In genomic region chr1:219549215-219549614, GRCh38 we compare ENCODE assay signal across 26 cellular contexts.
"Had no signal": no experiment of that assay in that cellular context is flagged by ENCODE, and none has a peak within 500 bp of the region (broad histone marks: within the 10 kb centered on the region; RNA-seq: fewer than 3 reads in every experiment).

No MANE protein-coding gene starts in this region.

- H3K27me3 ChIP-seq: colonic mucosa, gastrocnemius medialis, pancreas, suprapubic skin, tibial artery had no signal

- H3K9me3 ChIP-seq: colonic mucosa, gastrocnemius medialis, pancreas, prostate gland, suprapubic skin, tibial artery had no signal

- DNase-seq: activated CD4-positive, alpha-beta memory T cell treated with anti-CD3 and anti-CD28 coated beads, Interleukin-2, amount 10 ng/mL, durations not matched to agents 7 days and 5 days; activated CD4-positive, alpha-beta T cell treated with anti-CD3 and anti-CD28 coated beads, Interleukin-2, amount 10 ng/mL, durations not matched to agents 24 days and 14 days; activated CD4-positive, CD25-positive, alpha-beta regulatory T cell treated with anti-CD3 and anti-CD28 coated beads, Interleukin-2, amount 50 U/mL, for 72 hours; activated T-cell treated with anti-CD3 and anti-CD28 coated beads, Interleukin-2, amount 50 U/mL, for 48 hours; anterior cingulate cortex; colonic mucosa; effector memory CD4-positive, alpha-beta T cell; gastrocnemius medialis; hippocampal formation; kidney; left colon; naive B cell; nephron progenitor cell; pancreas; stimulated activated CD4-positive, alpha-beta T cell treated with anti-CD3 and anti-CD28 coated beads, Interleukin-15, amount 100 ng/mL, for 24 hours; stimulated activated CD4-positive, alpha-beta T cell treated with anti-CD3 and anti-CD28 coated beads, Interleukin-2, amount 100 ng/mL, for 24 hours; stimulated activated naive CD4-positive, alpha-beta T cell; SW 1271; T-helper 9 cell; tibial artery had no signal

- H3K36me3 ChIP-seq: colonic mucosa, gastrocnemius medialis, pancreas, prostate gland, suprapubic skin, tibial artery had no signal

- H3K27ac ChIP-seq: colonic mucosa, gastrocnemius medialis, pancreas, suprapubic skin, tibial artery had no signal

- H3K4me3 ChIP-seq: colonic mucosa, gastrocnemius medialis, pancreas, prostate gland, suprapubic skin, tibial artery had no signal

- H3K9me3 Mint-ChIP-seq: activated CD4-positive, alpha-beta memory T cell treated with anti-CD3 and anti-CD28 coated beads, Interleukin-2, amount 10 ng/mL, durations not matched to agents 7 days and 5 days; activated T-helper 2 cell treated with anti-CD3 and anti-CD28 coated beads, Interferon-gamma antibody, Interleukin-2, Interleukin-4, amounts not matched to agents 10 μg/mL and 5 μg/mL and 100 μg/mL, durations not matched to agents 14 hours and 24 hours and 36 hours; T-helper 1 cell treated with Interleukin-12 subunit alpha and Interleukin-12 subunit beta and Interleukin-4 antibody, amounts not matched to agents 30 μg/mL and 1 μg/mL, for 36 hours had no signal

- H3K4me1 ChIP-seq: colonic mucosa, gastrocnemius medialis, pancreas, prostate gland, suprapubic skin, tibial artery had no signal

- ATAC-seq: gastrocnemius medialis, left colon, pancreas had no signal

- H3K4me1 Mint-ChIP-seq: activated CD4-positive, alpha-beta memory T cell treated with anti-CD3 and anti-CD28 coated beads, Interleukin-2, amount 10 ng/mL, durations not matched to agents 7 days and 5 days; activated CD4-positive, alpha-beta T cell treated with anti-CD3 and anti-CD28 coated beads, Interleukin-2, amount 10 ng/mL, durations not matched to agents 24 days and 14 days; activated naive CD4-positive, alpha-beta T cell treated with anti-CD3 and anti-CD28 coated beads, Interleukin-2, amount 50 U/mL, for 24 hours; naive B cell had no signal

- H3K4me3 Mint-ChIP-seq: activated CD4-positive, alpha-beta memory T cell treated with anti-CD3 and anti-CD28 coated beads, Interleukin-2, amount 10 ng/mL, durations not matched to agents 7 days and 5 days; activated CD4-positive, alpha-beta T cell treated with anti-CD3 and anti-CD28 coated beads, Interleukin-2, amount 10 ng/mL, durations not matched to agents 24 days and 14 days; activated naive CD4-positive, alpha-beta T cell treated with anti-CD3 and anti-CD28 coated beads, Interleukin-2, amount 50 U/mL, for 24 hours; mesothelial cell of epicardium; naive B cell; nephron progenitor cell; T-helper 1 cell treated with Interleukin-12 subunit alpha and Interleukin-12 subunit beta and Interleukin-4 antibody, amounts not matched to agents 30 μg/mL and 1 μg/mL, for 36 hours had no signal

- H3K27me3 Mint-ChIP-seq: activated CD4-positive, alpha-beta memory T cell treated with anti-CD3 and anti-CD28 coated beads, Interleukin-2, amount 10 ng/mL, durations not matched to agents 7 days and 5 days; activated CD4-positive, alpha-beta T cell treated with anti-CD3 and anti-CD28 coated beads, Interleukin-2, amount 10 ng/mL, durations not matched to agents 24 days and 14 days had no signal

- H3K27ac Mint-ChIP-seq: activated CD4-positive, alpha-beta memory T cell treated with anti-CD3 and anti-CD28 coated beads, Interleukin-2, amount 10 ng/mL, durations not matched to agents 7 days and 5 days; activated CD4-positive, alpha-beta T cell treated with anti-CD3 and anti-CD28 coated beads, Interleukin-2, amount 10 ng/mL, durations not matched to agents 24 days and 14 days; activated naive CD4-positive, alpha-beta T cell treated with anti-CD3 and anti-CD28 coated beads, Interleukin-2, amount 50 U/mL, for 24 hours; activated T-helper 2 cell treated with anti-CD3 and anti-CD28 coated beads, Interferon-gamma antibody, Interleukin-2, Interleukin-4, amounts not matched to agents 10 μg/mL and 5 μg/mL and 100 μg/mL, durations not matched to agents 14 hours and 24 hours and 36 hours; mesothelial cell of epicardium; naive B cell; nephron progenitor cell; T-helper 1 cell treated with Interleukin-12 subunit alpha and Interleukin-12 subunit beta and Interleukin-4 antibody, amounts not matched to agents 30 μg/mL and 1 μg/mL, for 36 hours had no signal
